In genomic region chr6:13566500-13566899, GRCh38 we compare ENCODE assay signal across 28 cellular contexts.
"Had no signal": no experiment of that assay in that cellular context is flagged by ENCODE, and none has a peak within 500 bp of the region (broad histone marks: within the 10 kb centered on the region; RNA-seq: fewer than 3 reads in every experiment).

No MANE protein-coding gene starts in this region.

- H3K27me3 ChIP-seq: ascending aorta, breast epithelium, cardiac muscle cell, colonic mucosa, heart right ventricle had no signal

- ATAC-seq: activated CD4-positive, alpha-beta T cell treated with anti-CD3 and anti-CD28 coated beads for 36 hours; activated CD8-positive, alpha-beta memory T cell treated with anti-CD3 and anti-CD28 coated beads, Interleukin-2, amount 10 ng/mL, durations not matched to agents 7 days and 5 days; activated CD8-positive, alpha-beta T cell treated with anti-CD3 and anti-CD28 coated beads, Interleukin-2, amount 10 ng/mL, durations not matched to agents 7 days and 5 days; activated naive CD8-positive, alpha-beta T cell treated with anti-CD3 and anti-CD28 coated beads, Interleukin-2, amount 50 U/mL, for 24 hours; gastroesophageal sphincter; heart right ventricle had no signal

- H3K36me3 ChIP-seq: adrenal gland, ascending aorta, breast epithelium, cardiac muscle cell, colonic mucosa, esophagus squamous epithelium, gastroesophageal sphincter, heart right ventricle had no signal

- H3K4me3 ChIP-seq: adrenal gland, ascending aorta, breast epithelium, cardiac muscle cell, colonic mucosa, esophagus squamous epithelium, gastroesophageal sphincter, heart right ventricle had no signal

- DNase-seq: activated CD4-positive, alpha-beta memory T cell treated with anti-CD3 and anti-CD28 coated beads for 36 hours; activated CD4-positive, alpha-beta T cell treated with anti-CD3 and anti-CD28 coated beads for 36 hours; activated CD4-positive, alpha-beta T cell treated with anti-CD3 and anti-CD28 coated beads, Interleukin-2, amount 10 ng/mL, durations not matched to agents 24 days and 14 days; activated CD4-positive, CD25-positive, alpha-beta regulatory T cell; activated CD4-positive, CD25-positive, alpha-beta regulatory T cell treated with anti-CD3 and anti-CD28 coated beads, Interleukin-2, amount 50 U/mL, for 72 hours; activated CD8-positive, alpha-beta memory T cell treated with anti-CD3 and anti-CD28 coated beads, Interleukin-2, amount 10 ng/mL, durations not matched to agents 7 days and 5 days; activated CD8-positive, alpha-beta memory T cell treated with anti-CD3 and anti-CD28 coated beads, Interleukin-2, amount 50 U/mL, for 4 hours; activated CD8-positive, alpha-beta T cell treated with anti-CD3 and anti-CD28 coated beads, Interleukin-2, amount 10 ng/mL, durations not matched to agents 7 days and 5 days; activated effector memory CD4-positive, alpha-beta T cell treated with anti-CD3 and anti-CD28 coated beads, Interleukin-2, amount 50 U/mL, for 16 hours; activated naive CD4-positive, alpha-beta T cell treated with anti-CD3 and anti-CD28 coated beads for 36 hours; activated naive CD8-positive, alpha-beta T cell treated with anti-CD3 and anti-CD28 coated beads for 36 hours; activated naive CD8-positive, alpha-beta T cell treated with anti-CD3 and anti-CD28 coated beads, Interleukin-2, amount 50 U/mL, for 24 hours; activated T-cell treated with anti-CD3 and anti-CD28 coated beads, Interleukin-2, amount 50 U/mL, for 1 hour; activated T-cell treated with anti-CD3 and anti-CD28 coated beads, Interleukin-2, amount 50 U/mL, for 48 hours; adrenal gland; central memory CD4-positive, alpha-beta T cell; cerebellar nuclear complex; colonic mucosa; effector CD8-positive, alpha-beta T cell; esophagus squamous epithelium; foreskin melanocyte; heart right ventricle; T-helper 2 cell had no signal

- H3K9me3 ChIP-seq: adrenal gland, ascending aorta, breast epithelium, colonic mucosa, esophagus squamous epithelium, gastroesophageal sphincter, heart right ventricle had no signal

- H3K27ac ChIP-seq: adrenal gland, ascending aorta, breast epithelium, cardiac muscle cell, colonic mucosa, epithelial cell of prostate, esophagus squamous epithelium, gastroesophageal sphincter, heart right ventricle had no signal

- H3K4me1 ChIP-seq: adrenal gland, ascending aorta, breast epithelium, colonic mucosa, esophagus squamous epithelium, gastroesophageal sphincter had no signal
